1 cellular context compared by ENCODE assay signal in the genomic region with DNA sequence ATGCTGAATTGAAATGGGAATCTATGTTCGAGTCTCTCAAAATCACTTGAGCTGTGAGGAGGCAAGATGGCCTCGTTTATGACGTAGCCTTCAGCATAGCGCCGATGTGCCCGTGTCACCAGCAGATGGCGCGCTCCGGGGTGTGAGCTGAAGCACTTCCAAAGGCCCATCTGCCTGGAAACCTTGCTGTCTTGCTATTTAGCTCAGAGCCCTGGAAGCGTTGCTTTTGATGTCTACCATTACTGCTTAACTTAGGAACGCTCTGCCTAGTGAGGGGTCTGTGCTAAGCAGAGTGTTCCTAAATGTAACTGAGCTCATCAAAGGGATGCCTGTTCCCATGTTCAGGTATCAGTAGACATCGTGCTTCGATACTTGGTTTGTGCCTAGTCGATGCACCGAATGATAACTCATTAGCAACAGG.
TF ChIP-seq lines count a peak whose summit lies in the region.

No MANE protein-coding gene starts in this region.

TF ChIP-seq in HepG2, 621 proteins besides CTCF, POLR2A, EP300 and RAD21 (continued from another document and continues in another):
- TF ChIP-seq ZNF260 (CRISPR knock-in tag; IDR thresholded peaks at IDR 0.05; ENCODE audit: borderline replicate concordance, low read depth) (no peak), NFYC (CRISPR knock-in tag; IDR thresholded peaks at IDR 0.05) (0 out of 2 replicates have a peak, but pooled peaks have one; percentile 16), HMGA1 (CRISPR knock-in tag; conservative IDR thresholded peaks at IDR 0.05) (no peak), ZNF224 (CRISPR knock-in tag; IDR thresholded peaks at IDR 0.05) (no peak), ATRX (CRISPR knock-in tag; IDR thresholded peaks at IDR 0.05; ENCODE audit: borderline replicate concordance) (no peak), ZNF17 (CRISPR knock-in tag; IDR thresholded peaks at IDR 0.05) (no peak), SALL2 (CRISPR knock-in tag; IDR thresholded peaks at IDR 0.05) (peak; percentile 58; the same call in 1 of the 2 replicates), ZNF33B (CRISPR knock-in tag; IDR thresholded peaks at IDR 0.05) (no peak), NR3C1 (CRISPR knock-in tag; IDR thresholded peaks at IDR 0.05) (no peak), ATM (IDR thresholded peaks at IDR 0.05; ENCODE audit: borderline replicate concordance) (no peak), ZNF274 (CRISPR knock-in tag; IDR thresholded peaks at IDR 0.05) (no peak), CHCHD3 (CRISPR knock-in tag; IDR thresholded peaks at IDR 0.05) (no peak), NFIB (CRISPR knock-in tag; IDR thresholded peaks at IDR 0.05; ENCODE audit: borderline replicate concordance) (0 out of 2 replicates have a peak, but pooled peaks have one; percentile 16), MEF2D (CRISPR knock-in tag; IDR thresholded peaks at IDR 0.05) (no peak), TARDBP (CRISPR knock-in tag; IDR thresholded peaks at IDR 0.05) (peak; percentile 75; the same call in 1 of the 2 replicates), ZNF614 (CRISPR knock-in tag; IDR thresholded peaks at IDR 0.05; ENCODE audit: borderline replicate concordance) (peak; percentile 96), KLF9 (CRISPR knock-in tag; IDR thresholded peaks at IDR 0.05; ENCODE audit: low read depth) (no peak), ZNF883 (CRISPR knock-in tag; IDR thresholded peaks at IDR 0.05; ENCODE audit: not compliant biosample characterization) (peak; percentile 69), POLR2AphosphoS2 (IDR thresholded peaks at IDR 0.05; ENCODE audit: low read depth, low read length) (no peak)
- TF ChIP-seq, protein P1, sequence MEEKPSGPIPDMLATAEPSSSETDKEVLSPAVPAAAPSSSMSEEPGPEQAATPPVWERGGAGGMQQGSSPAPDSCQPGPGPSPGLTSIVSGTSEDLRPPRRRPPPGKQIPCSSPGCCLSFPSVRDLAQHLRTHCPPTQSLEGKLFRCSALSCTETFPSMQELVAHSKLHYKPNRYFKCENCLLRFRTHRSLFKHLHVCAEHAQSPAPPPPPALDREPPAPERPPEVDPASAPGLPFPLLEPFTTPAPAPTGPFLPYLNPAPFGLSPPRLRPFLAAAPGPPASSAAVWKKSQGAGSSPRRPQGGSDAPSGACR (CRISPR knock-in tag; IDR thresholded peaks at IDR 0.05), result peak; percentile 86; the same call in 1 of the 2 replicates
- TF ChIP-seq, protein P2, sequence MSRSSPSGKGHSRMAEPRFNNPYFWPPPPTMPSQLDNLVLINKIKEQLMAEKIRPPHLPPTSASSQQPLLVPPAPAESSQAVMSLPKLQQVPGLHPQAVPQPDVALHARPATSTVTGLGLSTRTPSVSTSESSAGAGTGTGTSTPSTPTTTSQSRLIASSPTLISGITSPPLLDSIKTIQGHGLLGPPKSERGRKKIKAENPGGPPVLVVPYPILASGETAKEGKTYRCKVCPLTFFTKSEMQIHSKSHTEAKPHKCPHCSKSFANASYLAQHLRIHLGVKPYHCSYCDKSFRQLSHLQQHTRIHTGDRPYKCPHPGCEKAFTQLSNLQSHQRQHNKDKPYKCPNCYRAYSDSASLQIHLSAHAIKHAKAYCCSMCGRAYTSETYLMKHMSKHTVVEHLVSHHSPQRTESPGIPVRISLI (CRISPR knock-in tag; IDR thresholded peaks at IDR 0.05; ENCODE audit: borderline replicate concordance), result peak; percentile 44; the same call in 1 of the 2 replicates
- TF ChIP-seq, protein P3, sequence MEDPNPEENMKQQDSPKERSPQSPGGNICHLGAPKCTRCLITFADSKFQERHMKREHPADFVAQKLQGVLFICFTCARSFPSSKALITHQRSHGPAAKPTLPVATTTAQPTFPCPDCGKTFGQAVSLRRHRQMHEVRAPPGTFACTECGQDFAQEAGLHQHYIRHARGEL (CRISPR knock-in tag; IDR thresholded peaks at IDR 0.05), result no peak
- TF ChIP-seq, protein P4, sequence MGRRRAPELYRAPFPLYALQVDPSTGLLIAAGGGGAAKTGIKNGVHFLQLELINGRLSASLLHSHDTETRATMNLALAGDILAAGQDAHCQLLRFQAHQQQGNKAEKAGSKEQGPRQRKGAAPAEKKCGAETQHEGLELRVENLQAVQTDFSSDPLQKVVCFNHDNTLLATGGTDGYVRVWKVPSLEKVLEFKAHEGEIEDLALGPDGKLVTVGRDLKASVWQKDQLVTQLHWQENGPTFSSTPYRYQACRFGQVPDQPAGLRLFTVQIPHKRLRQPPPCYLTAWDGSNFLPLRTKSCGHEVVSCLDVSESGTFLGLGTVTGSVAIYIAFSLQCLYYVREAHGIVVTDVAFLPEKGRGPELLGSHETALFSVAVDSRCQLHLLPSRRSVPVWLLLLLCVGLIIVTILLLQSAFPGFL (CRISPR knock-in tag; IDR thresholded peaks at IDR 0.05), result no peak
- TF ChIP-seq, protein P5, sequence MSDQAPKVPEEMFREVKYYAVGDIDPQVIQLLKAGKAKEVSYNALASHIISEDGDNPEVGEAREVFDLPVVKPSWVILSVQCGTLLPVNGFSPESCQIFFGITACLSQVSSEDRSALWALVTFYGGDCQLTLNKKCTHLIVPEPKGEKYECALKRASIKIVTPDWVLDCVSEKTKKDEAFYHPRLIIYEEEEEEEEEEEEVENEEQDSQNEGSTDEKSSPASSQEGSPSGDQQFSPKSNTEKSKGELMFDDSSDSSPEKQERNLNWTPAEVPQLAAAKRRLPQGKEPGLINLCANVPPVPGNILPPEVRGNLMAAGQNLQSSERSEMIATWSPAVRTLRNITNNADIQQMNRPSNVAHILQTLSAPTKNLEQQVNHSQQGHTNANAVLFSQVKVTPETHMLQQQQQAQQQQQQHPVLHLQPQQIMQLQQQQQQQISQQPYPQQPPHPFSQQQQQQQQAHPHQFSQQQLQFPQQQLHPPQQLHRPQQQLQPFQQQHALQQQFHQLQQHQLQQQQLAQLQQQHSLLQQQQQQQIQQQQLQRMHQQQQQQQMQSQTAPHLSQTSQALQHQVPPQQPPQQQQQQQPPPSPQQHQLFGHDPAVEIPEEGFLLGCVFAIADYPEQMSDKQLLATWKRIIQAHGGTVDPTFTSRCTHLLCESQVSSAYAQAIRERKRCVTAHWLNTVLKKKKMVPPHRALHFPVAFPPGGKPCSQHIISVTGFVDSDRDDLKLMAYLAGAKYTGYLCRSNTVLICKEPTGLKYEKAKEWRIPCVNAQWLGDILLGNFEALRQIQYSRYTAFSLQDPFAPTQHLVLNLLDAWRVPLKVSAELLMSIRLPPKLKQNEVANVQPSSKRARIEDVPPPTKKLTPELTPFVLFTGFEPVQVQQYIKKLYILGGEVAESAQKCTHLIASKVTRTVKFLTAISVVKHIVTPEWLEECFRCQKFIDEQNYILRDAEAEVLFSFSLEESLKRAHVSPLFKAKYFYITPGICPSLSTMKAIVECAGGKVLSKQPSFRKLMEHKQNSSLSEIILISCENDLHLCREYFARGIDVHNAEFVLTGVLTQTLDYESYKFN (CRISPR knock-in tag; conservative IDR thresholded peaks at IDR 0.05), result 0 out of 2 replicates have a peak, but pooled peaks have one; percentile 48
- TF ChIP-seq, protein P6, sequence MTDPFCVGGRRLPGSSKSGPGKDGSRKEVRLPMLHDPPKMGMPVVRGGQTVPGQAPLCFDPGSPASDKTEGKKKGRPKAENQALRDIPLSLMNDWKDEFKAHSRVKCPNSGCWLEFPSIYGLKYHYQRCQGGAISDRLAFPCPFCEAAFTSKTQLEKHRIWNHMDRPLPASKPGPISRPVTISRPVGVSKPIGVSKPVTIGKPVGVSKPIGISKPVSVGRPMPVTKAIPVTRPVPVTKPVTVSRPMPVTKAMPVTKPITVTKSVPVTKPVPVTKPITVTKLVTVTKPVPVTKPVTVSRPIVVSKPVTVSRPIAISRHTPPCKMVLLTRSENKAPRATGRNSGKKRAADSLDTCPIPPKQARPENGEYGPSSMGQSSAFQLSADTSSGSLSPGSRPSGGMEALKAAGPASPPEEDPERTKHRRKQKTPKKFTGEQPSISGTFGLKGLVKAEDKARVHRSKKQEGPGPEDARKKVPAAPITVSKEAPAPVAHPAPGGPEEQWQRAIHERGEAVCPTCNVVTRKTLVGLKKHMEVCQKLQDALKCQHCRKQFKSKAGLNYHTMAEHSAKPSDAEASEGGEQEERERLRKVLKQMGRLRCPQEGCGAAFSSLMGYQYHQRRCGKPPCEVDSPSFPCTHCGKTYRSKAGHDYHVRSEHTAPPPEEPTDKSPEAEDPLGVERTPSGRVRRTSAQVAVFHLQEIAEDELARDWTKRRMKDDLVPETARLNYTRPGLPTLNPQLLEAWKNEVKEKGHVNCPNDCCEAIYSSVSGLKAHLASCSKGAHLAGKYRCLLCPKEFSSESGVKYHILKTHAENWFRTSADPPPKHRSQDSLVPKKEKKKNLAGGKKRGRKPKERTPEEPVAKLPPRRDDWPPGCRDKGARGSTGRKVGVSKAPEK (CRISPR knock-in tag; IDR thresholded peaks at IDR 0.05; ENCODE audit: borderline replicate concordance), result no peak
- TF ChIP-seq, protein P7, sequence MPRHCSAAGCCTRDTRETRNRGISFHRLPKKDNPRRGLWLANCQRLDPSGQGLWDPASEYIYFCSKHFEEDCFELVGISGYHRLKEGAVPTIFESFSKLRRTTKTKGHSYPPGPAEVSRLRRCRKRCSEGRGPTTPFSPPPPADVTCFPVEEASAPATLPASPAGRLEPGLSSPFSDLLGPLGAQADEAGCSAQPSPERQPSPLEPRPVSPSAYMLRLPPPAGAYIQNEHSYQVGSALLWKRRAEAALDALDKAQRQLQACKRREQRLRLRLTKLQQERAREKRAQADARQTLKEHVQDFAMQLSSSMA (CRISPR knock-in tag; IDR thresholded peaks at IDR 0.05), result no peak
- TF ChIP-seq, protein P8, sequence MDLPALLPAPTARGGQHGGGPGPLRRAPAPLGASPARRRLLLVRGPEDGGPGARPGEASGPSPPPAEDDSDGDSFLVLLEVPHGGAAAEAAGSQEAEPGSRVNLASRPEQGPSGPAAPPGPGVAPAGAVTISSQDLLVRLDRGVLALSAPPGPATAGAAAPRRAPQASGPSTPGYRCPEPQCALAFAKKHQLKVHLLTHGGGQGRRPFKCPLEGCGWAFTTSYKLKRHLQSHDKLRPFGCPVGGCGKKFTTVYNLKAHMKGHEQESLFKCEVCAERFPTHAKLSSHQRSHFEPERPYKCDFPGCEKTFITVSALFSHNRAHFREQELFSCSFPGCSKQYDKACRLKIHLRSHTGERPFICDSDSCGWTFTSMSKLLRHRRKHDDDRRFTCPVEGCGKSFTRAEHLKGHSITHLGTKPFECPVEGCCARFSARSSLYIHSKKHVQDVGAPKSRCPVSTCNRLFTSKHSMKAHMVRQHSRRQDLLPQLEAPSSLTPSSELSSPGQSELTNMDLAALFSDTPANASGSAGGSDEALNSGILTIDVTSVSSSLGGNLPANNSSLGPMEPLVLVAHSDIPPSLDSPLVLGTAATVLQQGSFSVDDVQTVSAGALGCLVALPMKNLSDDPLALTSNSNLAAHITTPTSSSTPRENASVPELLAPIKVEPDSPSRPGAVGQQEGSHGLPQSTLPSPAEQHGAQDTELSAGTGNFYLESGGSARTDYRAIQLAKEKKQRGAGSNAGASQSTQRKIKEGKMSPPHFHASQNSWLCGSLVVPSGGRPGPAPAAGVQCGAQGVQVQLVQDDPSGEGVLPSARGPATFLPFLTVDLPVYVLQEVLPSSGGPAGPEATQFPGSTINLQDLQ (CRISPR knock-in tag; IDR thresholded peaks at IDR 0.05), result no peak
- TF ChIP-seq, protein P9, sequence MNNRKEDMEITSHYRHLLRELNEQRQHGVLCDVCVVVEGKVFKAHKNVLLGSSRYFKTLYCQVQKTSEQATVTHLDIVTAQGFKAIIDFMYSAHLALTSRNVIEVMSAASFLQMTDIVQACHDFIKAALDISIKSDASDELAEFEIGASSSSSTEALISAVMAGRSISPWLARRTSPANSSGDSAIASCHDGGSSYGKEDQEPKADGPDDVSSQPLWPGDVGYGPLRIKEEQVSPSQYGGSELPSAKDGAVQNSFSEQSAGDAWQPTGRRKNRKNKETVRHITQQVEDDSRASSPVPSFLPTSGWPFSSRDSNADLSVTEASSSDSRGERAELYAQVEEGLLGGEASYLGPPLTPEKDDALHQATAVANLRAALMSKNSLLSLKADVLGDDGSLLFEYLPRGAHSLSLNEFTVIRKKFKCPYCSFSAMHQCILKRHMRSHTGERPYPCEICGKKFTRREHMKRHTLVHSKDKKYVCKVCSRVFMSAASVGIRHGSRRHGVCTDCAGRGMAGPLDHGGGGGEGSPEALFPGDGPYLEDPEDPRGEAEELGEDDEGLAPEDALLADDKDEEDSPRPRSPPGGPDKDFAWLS (CRISPR knock-in tag; IDR thresholded peaks at IDR 0.05; ENCODE audit: borderline replicate concordance), result no peak
- TF ChIP-seq, protein P10, sequence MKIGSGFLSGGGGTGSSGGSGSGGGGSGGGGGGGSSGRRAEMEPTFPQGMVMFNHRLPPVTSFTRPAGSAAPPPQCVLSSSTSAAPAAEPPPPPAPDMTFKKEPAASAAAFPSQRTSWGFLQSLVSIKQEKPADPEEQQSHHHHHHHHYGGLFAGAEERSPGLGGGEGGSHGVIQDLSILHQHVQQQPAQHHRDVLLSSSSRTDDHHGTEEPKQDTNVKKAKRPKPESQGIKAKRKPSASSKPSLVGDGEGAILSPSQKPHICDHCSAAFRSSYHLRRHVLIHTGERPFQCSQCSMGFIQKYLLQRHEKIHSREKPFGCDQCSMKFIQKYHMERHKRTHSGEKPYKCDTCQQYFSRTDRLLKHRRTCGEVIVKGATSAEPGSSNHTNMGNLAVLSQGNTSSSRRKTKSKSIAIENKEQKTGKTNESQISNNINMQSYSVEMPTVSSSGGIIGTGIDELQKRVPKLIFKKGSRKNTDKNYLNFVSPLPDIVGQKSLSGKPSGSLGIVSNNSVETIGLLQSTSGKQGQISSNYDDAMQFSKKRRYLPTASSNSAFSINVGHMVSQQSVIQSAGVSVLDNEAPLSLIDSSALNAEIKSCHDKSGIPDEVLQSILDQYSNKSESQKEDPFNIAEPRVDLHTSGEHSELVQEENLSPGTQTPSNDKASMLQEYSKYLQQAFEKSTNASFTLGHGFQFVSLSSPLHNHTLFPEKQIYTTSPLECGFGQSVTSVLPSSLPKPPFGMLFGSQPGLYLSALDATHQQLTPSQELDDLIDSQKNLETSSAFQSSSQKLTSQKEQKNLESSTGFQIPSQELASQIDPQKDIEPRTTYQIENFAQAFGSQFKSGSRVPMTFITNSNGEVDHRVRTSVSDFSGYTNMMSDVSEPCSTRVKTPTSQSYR (CRISPR knock-in tag; IDR thresholded peaks at IDR 0.05; ENCODE audit: borderline replicate concordance), result peak; percentile 73; the same call in 1 of the 2 replicates
